Comparison of ENCODE assay signal across 8 cellular contexts in genomic region chr1:5509664-5510452, GRCh38.
DNase-seq lines count a peak whose midpoint lies in the region; ATAC-seq and TF ChIP-seq lines count a peak whose summit lies in the region.

No MANE protein-coding gene starts in this region.

- no peaks in the 10 kb centered on the region for H3K27me3 ChIP-seq in dorsolateral prefrontal cortex

- DNase-seq in NCI-H2196 (lab: John Stamatoyannopoulos, UW; ENCODE audit: unreplicated experiment) = peak; percentile 76
- no peak for DNase-seq in NCI-H2196 treated with DMSO at 0.1 percent for 48 hours (lab: John Stamatoyannopoulos, UW; ENCODE audit: unreplicated experiment)
- DNase-seq in NCI-H2171 treated with DMSO at 0.1 percent for 48 hours (lab: John Stamatoyannopoulos, UW) = peak; percentile 65
- DNase-seq in activated CD4-positive, alpha-beta T cell treated with anti-CD3 and anti-CD28 coated beads, Interleukin-2, amount 50 U/mL, for 48 hours = peak; percentile 75 to 77
- peak in 8 of 10 donors; percentile 53 to 82 (median 70) for DNase-seq in dorsolateral prefrontal cortex
- DNase-seq in lung microvascular endothelial cell (ENCODE audit: low read depth in 2 of 2) = peak; percentile 42 to 52
- DNase-seq in stimulated activated CD8-positive, alpha-beta memory T cell treated with anti-CD3 and anti-CD28 coated beads, Interleukin-15, amount 100 ng/mL, for 24 hours (ENCODE audit: low read depth) = peak; percentile 71

- ATAC-seq in GM18520 (IDR thresholded peaks at IDR 0.05; ENCODE audit: unreplicated experiment) = no peak

- TF ChIP-seq CTCF in dorsolateral prefrontal cortex (IDR thresholded peaks at IDR 0.05 in 54 of 56, conservative IDR thresholded peaks at IDR 0.05 in 2 of 56; ENCODE audit: low read depth in 1 of 56, partially characterized antibody in 56 of 56) = peak; percentile 89 to 100 (median 98)

- intact Hi-C loops in dorsolateral prefrontal cortex (cut with DNase I) = loop anchor here (2.0 to 10.0 kb wide), 7 partner anchors 215 to 855 kb away; partner anchors contain the start of gene AJAP1 (in 1 of the 2)

- H3K27ac ChIP-seq in dorsolateral prefrontal cortex = no peak overlapping the region

- no peak overlapping the region for H3K4me3 ChIP-seq in dorsolateral prefrontal cortex
